ENCODE assay signal across 8 cellular contexts in the genomic region with DNA sequence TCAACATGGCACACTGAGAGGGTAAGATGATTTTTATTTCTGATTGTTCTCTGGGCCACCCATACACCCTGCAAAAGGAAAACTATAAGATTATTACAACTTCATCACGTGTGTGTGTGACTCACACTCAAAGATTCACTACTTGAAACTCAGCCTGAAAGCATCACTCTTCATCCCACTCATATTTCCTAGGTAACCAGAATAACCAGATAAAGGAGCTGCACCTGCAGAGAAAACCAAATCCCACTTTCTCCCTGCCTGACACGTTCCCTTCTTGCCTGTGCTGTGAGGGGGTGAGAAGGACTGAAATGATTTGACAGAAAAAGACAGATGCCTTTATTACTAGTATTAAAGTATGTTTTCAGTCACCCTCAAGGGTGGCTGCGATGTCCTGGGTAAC.
DNase-seq lines count a peak whose midpoint lies in the region; ATAC-seq and TF ChIP-seq lines count a peak whose summit lies in the region.

No MANE protein-coding gene starts in this region.

- peak overlapping the region; percentile 57 to 85 for H3K4me3 Mint-ChIP-seq in activated T-cell treated with anti-CD3 and anti-CD28 coated beads, Interleukin-2, amount 50 U/mL, for 72 hours
- no peak overlapping the region for H3K4me3 Mint-ChIP-seq in osteocyte (ENCODE audit: unreplicated experiment)
- no peak overlapping the region for H3K4me3 Mint-ChIP-seq in endothelial cell (ENCODE audit: unreplicated experiment)

- H3K9me3 Mint-ChIP-seq in activated T-cell treated with anti-CD3 and anti-CD28 coated beads, Interleukin-2, amount 50 U/mL, for 72 hours, result no peaks in the 10 kb centered on the region
- no peaks in the 10 kb centered on the region for H3K9me3 Mint-ChIP-seq in osteocyte (ENCODE audit: unreplicated experiment)
- H3K9me3 Mint-ChIP-seq in endothelial cell (ENCODE audit: unreplicated experiment), result no peaks in the 10 kb centered on the region

- DNase-seq in activated T-cell treated with anti-CD3 and anti-CD28 coated beads, Interleukin-2, amount 50 U/mL, for 72 hours, result peak; percentile 57 to 69
- no peak for DNase-seq in osteocyte (ENCODE audit: extremely low spot score, unreplicated experiment)
- no peak for DNase-seq in ACHN
- no peak for DNase-seq in anterior cingulate cortex (lab: John Stamatoyannopoulos, UW)
- DNase-seq in NCI-H128 (lab: John Stamatoyannopoulos, UW; ENCODE audit: unreplicated experiment), result no peak
- no peak for DNase-seq in endothelial cell (ENCODE audit: low spot score)

- ATAC-seq in GM18868 (IDR thresholded peaks at IDR 0.05; ENCODE audit: unreplicated experiment) (peak; percentile 60), HG02642 (IDR thresholded peaks at IDR 0.05; ENCODE audit: poor library complexity, unreplicated experiment) (peak; percentile 69)
- peak; percentile 81 to 86 for ATAC-seq in activated T-cell treated with anti-CD3 and anti-CD28 coated beads, Interleukin-2, amount 50 U/mL, for 72 hours (replicated peaks in 1 of 2)

- H3K36me3 Mint-ChIP-seq in activated T-cell treated with anti-CD3 and anti-CD28 coated beads, Interleukin-2, amount 50 U/mL, for 72 hours (ENCODE audit: insufficient read depth in 2 of 2), result peaks cover 1 to 2% of the 10 kb centered on the region in 2 donors
- H3K36me3 Mint-ChIP-seq in osteocyte (ENCODE audit: unreplicated experiment), result peaks cover 8% of the 10 kb centered on the region
- H3K36me3 Mint-ChIP-seq in endothelial cell (ENCODE audit: low read depth, unreplicated experiment), result peaks cover 7% of the 10 kb centered on the region

- peaks cover 62% of the 10 kb centered on the region for H3K4me1 Mint-ChIP-seq in activated T-cell treated with anti-CD3 and anti-CD28 coated beads, Interleukin-2, amount 50 U/mL, for 72 hours (ENCODE audit: low read depth)
- H3K4me1 Mint-ChIP-seq in osteocyte (ENCODE audit: unreplicated experiment) (peaks cover 48% of the 10 kb centered on the region), endothelial cell (ENCODE audit: unreplicated experiment) (no peaks in the 10 kb centered on the region)

- in situ Hi-C loops in ACHN (cut with HindIII; ENCODE audit: low pct_ligation_motif_present, low pct_unique_long_range_greater_than_20kb, low sequenced_read_pairs), result no loop called here

- TF ChIP-seq CTCF in osteocyte (IDR thresholded peaks at IDR 0.05) (no peak), endothelial cell (IDR thresholded peaks at IDR 0.05; ENCODE audit: unreplicated experiment) (no peak)

- H3K27ac Mint-ChIP-seq in activated T-cell treated with anti-CD3 and anti-CD28 coated beads, Interleukin-2, amount 50 U/mL, for 72 hours, result peak overlapping the region; percentile 84
- H3K27ac Mint-ChIP-seq in osteocyte (ENCODE audit: unreplicated experiment) (peak overlapping the region; percentile 31), endothelial cell (ENCODE audit: unreplicated experiment) (no peak overlapping the region)

- no peaks in the 10 kb centered on the region for H3K27me3 Mint-ChIP-seq in activated T-cell treated with anti-CD3 and anti-CD28 coated beads, Interleukin-2, amount 50 U/mL, for 72 hours (ENCODE audit: low read depth)
- H3K27me3 Mint-ChIP-seq in osteocyte (ENCODE audit: unreplicated experiment), result no peaks in the 10 kb centered on the region
- no peaks in the 10 kb centered on the region for H3K27me3 Mint-ChIP-seq in endothelial cell (ENCODE audit: unreplicated experiment)

Comparison
In these comparisons a context has a peak if more than half of its experiments do, and no peak if none do; other contexts are left out.
1. DNase-seq: peak in activated T-cell treated with anti-CD3 and anti-CD28 coated beads, Interleukin-2, amount 50 U/mL, for 72 hours (2 of 2); none in osteocyte (single experiment), ACHN (single experiment), anterior cingulate cortex (0 of 58), NCI-H128 (single experiment) and endothelial cell (single experiment).
2. H3K4me3 Mint-ChIP-seq: peak in activated T-cell treated with anti-CD3 and anti-CD28 coated beads, Interleukin-2, amount 50 U/mL, for 72 hours (2 of 2); none in osteocyte (single experiment) and endothelial cell (single experiment).
3. Peak in every context shown above with its lines, with median percentiles within 50 percentile points of each other: ATAC-seq.